8 cellular contexts compared by ENCODE assay signal in the genomic region with DNA sequence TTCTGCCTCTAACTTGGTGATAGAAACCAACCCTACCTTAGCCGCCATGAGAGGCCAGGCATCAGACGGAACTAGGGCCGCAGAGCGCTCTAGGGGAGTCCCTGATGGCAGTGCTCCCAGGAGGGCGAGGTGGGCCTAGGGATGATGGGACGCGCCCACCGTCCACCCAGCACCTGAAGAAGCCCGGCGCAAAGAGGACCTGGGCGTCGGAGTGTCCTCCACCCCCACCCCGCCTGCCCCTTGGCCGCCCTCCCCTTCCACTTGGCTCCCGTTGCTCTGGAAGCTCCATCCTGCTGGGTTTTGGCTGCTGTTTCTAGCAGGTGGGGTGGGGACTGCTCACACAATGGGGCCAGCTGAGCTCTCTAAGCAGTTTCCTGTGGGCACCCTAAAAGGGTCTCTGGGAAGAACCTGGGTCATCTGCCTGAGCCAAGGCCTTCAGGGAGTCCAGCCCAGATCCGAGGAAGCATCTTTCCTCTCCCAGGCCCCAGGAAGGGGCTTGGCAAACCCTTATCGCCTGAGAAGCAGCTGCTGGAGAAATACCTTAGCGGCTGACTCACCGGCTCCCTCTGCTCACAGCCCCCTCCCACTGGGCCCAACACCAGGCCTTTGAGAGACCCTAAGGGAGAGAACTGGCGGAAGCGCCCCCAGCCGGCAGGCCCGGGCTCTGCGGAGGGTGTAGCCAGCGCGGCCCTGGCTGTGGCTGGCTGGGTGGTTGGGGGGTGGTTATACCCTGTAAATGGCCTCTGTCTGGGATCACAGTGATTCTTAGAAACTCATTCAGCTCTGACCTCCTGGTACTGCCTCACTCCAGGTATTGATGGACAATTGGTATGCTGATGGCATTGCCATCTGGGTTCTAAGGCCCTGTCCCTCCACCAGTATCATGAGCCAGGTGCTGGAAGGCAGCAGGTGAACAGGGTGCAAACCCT. TPM values are rescaled to one million over a fixed set of nuclear protein-coding genes. Genes with fewer than 3 reads are reported as not detected.
A peak's percentile ranks its signal among the peaks of the same experiment; 100 is the strongest.
DNase-seq lines count a peak whose midpoint lies in the region; ATAC-seq and FAIRE-seq lines count a peak whose summit lies in the region.

No MANE protein-coding gene starts in this region.

- ATAC-seq in GM18868 (IDR thresholded peaks at IDR 0.05; ENCODE audit: unreplicated experiment) (no peak), HG03039 (IDR thresholded peaks at IDR 0.05; ENCODE audit: unreplicated experiment) (no peak)

- DNase-seq in DMS 273 treated with DMSO at 0.1 percent for 48 hours (lab: John Stamatoyannopoulos, UW) (peak; percentile 33), NCI-H146 (lab: John Stamatoyannopoulos, UW) (peak; percentile 73), dedifferentiated amniotic fluid mesenchymal stem cell (ENCODE audit: extremely low spot score) (peak; percentile 91), myocyte (ENCODE audit: low read depth) (peak; percentile 93), frontal cortex (ENCODE audit: low spot score in 2 of 2) (no peak), NCI-H2029 treated with DMSO at 0.1 percent for 48 hours (lab: John Stamatoyannopoulos, UW) (no peak)

- no peak for FAIRE-seq in frontal cortex (lab: Jason Lieb, UNC)

RNA-seq across cellular contexts. Expression of a gene that starts 19.3 kb away (rescaled TPM):
- total RNA-seq in myocyte: 19.7 and 23.6 TPM in 2 replicates
- polyA plus RNA-seq in myocyte (2012): 123 TPM
- total RNA-seq in frontal cortex: 0.41 TPM

RNA-seq across cellular contexts. Expression of a gene that starts 50.5 kb away (rescaled TPM):
- total RNA-seq in myocyte (103 and 129 TPM in 2 replicates), frontal cortex (43.2 TPM)
- 53.9 TPM for polyA plus RNA-seq in myocyte (2012)

Comparison
In these comparisons a context has a peak if more than half of its experiments do, and no peak if none do; other contexts are left out.
1. DNase-seq: peak in DMS 273 treated with DMSO at 0.1 percent for 48 hours (single experiment), NCI-H146 (single experiment), dedifferentiated amniotic fluid mesenchymal stem cell (single experiment) and myocyte (single experiment); none in frontal cortex (0 of 2) and NCI-H2029 treated with DMSO at 0.1 percent for 48 hours (single experiment).
2. RNA of a gene that starts 19.3 kb away (total RNA-seq): 19.7 to 23.6 TPM in myocyte; 0.41 TPM in frontal cortex (single experiment); every median in the first group is over 10 times any median in the second.